Comparison of ENCODE assay signal across 10 cellular contexts in genomic region chr16:66905633-66906539, GRCh38. TPM values are rescaled to one million over a fixed set of nuclear protein-coding genes. Genes with fewer than 3 reads are reported as not detected.
DNase-seq lines count a peak whose midpoint lies in the region; ATAC-seq lines count a peak whose summit lies in the region.
"Had no signal": no experiment of that assay in that cellular context is flagged by ENCODE, and none has a peak within 500 bp of the region (broad histone marks: within the 10 kb centered on the region; RNA-seq: fewer than 3 reads in every experiment).

No MANE protein-coding gene starts in this region.

- H3K27ac Mint-ChIP-seq in natural killer cell treated with Interleukin-12 subunit alpha and Interleukin-12 subunit beta and Interleukin-15 and Interleukin-18, amount 100 ng/mL, for 72 hours = no peak overlapping the region

- intact Hi-C loops in Right ventricle myocardium superior (cut with DNase I) = loop anchor here (2.0 kb wide), 1 partner anchor 17 kb away; no protein-coding TSS in a partner anchor

- DNase-seq in NCI-H146 (lab: John Stamatoyannopoulos, UW) = peak; percentile 23
- no peak for DNase-seq in NCI-H146 treated with DMSO at 0.1 percent for 48 hours (lab: John Stamatoyannopoulos, UW; ENCODE audit: unreplicated experiment)
- DNase-seq in SW480 (ENCODE audit: low spot score) = peak; percentile 77
- peak; percentile 79 for DNase-seq in Right ventricle myocardium superior
- DNase-seq in stimulated activated CD8-positive, alpha-beta memory T cell treated with anti-CD3 and anti-CD28 coated beads, Interleukin-4, amount 100 ng/mL, for 48 hours = peak; percentile 47
- no peak for DNase-seq in natural killer cell treated with Interleukin-12 subunit alpha and Interleukin-12 subunit beta and Interleukin-15 and Interleukin-18, amount 100 ng/mL, for 72 hours (ENCODE audit: low spot score)
- DNase-seq in glomerular visceral epithelial cell (ENCODE audit: extremely low spot score) = no peak
- DNase-seq: ACHN, HCEC 1CT had no signal

- no peaks in the 10 kb centered on the region for H3K9me3 Mint-ChIP-seq in natural killer cell treated with Interleukin-12 subunit alpha and Interleukin-12 subunit beta and Interleukin-15 and Interleukin-18, amount 100 ng/mL, for 72 hours

- no peaks in the 10 kb centered on the region for H3K4me1 Mint-ChIP-seq in natural killer cell treated with Interleukin-12 subunit alpha and Interleukin-12 subunit beta and Interleukin-15 and Interleukin-18, amount 100 ng/mL, for 72 hours (ENCODE audit: low read depth in 2 of 2)

- H3K27me3 Mint-ChIP-seq in natural killer cell treated with Interleukin-12 subunit alpha and Interleukin-12 subunit beta and Interleukin-15 and Interleukin-18, amount 100 ng/mL, for 72 hours = no peaks in the 10 kb centered on the region

- H3K36me3 Mint-ChIP-seq in natural killer cell treated with Interleukin-12 subunit alpha and Interleukin-12 subunit beta and Interleukin-15 and Interleukin-18, amount 100 ng/mL, for 72 hours = no peaks in the 10 kb centered on the region

- H3K4me3 Mint-ChIP-seq in natural killer cell treated with Interleukin-12 subunit alpha and Interleukin-12 subunit beta and Interleukin-15 and Interleukin-18, amount 100 ng/mL, for 72 hours = no peak overlapping the region

- ATAC-seq in Right ventricle myocardium superior (ENCODE audit: poor library complexity) (peak; percentile 41), HG02678 (IDR thresholded peaks at IDR 0.05; ENCODE audit: unreplicated experiment) (no peak)
- ATAC-seq in natural killer cell treated with Interleukin-12 subunit alpha and Interleukin-12 subunit beta and Interleukin-15 and Interleukin-18, amount 100 ng/mL, for 72 hours = no peak

RNA-seq across cellular contexts. Expression of gene CDH16, which starts 12.8 kb away (rescaled TPM):
- 0.13 TPM for total RNA-seq in Right ventricle myocardium superior
- not detected for total RNA-seq in natural killer cell treated with Interleukin-12 subunit alpha and Interleukin-12 subunit beta and Interleukin-15 and Interleukin-18, amount 100 ng/mL, for 72 hours

RNA-seq across cellular contexts. Expression of gene RRAD, which starts 19.4 kb away (rescaled TPM):
- total RNA-seq in Right ventricle myocardium superior = 95.4 TPM
- 10 to 100 TPM in 1 of 2 donors, 1 to 10 TPM in 1; 2.3 to 12.8 TPM for total RNA-seq in natural killer cell treated with Interleukin-12 subunit alpha and Interleukin-12 subunit beta and Interleukin-15 and Interleukin-18, amount 100 ng/mL, for 72 hours

RNA-seq across cellular contexts. Expression of gene PDP2, which starts 25.6 kb away (rescaled TPM):
- 3.3 TPM for total RNA-seq in Right ventricle myocardium superior
- total RNA-seq in natural killer cell treated with Interleukin-12 subunit alpha and Interleukin-12 subunit beta and Interleukin-15 and Interleukin-18, amount 100 ng/mL, for 72 hours = 10 to 100 TPM; 28.0 to 35.0 TPM

RNA-seq across cellular contexts. Expression of gene CIAO2B, which starts 28.3 kb away (rescaled TPM):
- total RNA-seq in Right ventricle myocardium superior = 103 TPM
- 100 to 1,000 TPM; 147 to 153 TPM for total RNA-seq in natural killer cell treated with Interleukin-12 subunit alpha and Interleukin-12 subunit beta and Interleukin-15 and Interleukin-18, amount 100 ng/mL, for 72 hours

RNA-seq across cellular contexts. Expression of gene CES2, which starts 29.4 kb away (rescaled TPM):
- total RNA-seq in Right ventricle myocardium superior = 114 TPM
- 10 to 100 TPM; 27.7 to 36.7 TPM for total RNA-seq in natural killer cell treated with Interleukin-12 subunit alpha and Interleukin-12 subunit beta and Interleukin-15 and Interleukin-18, amount 100 ng/mL, for 72 hours

Comparison
In these comparisons a context has a peak if more than half of its experiments do, and no peak if none do; other contexts are left out.
1. DNase-seq: peak in NCI-H146 (single experiment), SW480 (single experiment), Right ventricle myocardium superior (single experiment) and stimulated activated CD8-positive, alpha-beta memory T cell treated with anti-CD3 and anti-CD28 coated beads, Interleukin-4, amount 100 ng/mL, for 48 hours (single experiment); none in NCI-H146 treated with DMSO at 0.1 percent for 48 hours (single experiment), natural killer cell treated with Interleukin-12 subunit alpha and Interleukin-12 subunit beta and Interleukin-15 and Interleukin-18, amount 100 ng/mL, for 72 hours (single experiment) and glomerular visceral epithelial cell (single experiment).